Comparison of ENCODE assay signal across 8 cellular contexts in genomic region chr7:151520419-151521229, GRCh38. TPM values are rescaled to one million over a fixed set of nuclear protein-coding genes. Genes with fewer than 3 reads are reported as not detected.
DNase-seq lines count a peak whose midpoint lies in the region; ATAC-seq, FAIRE-seq and TF ChIP-seq lines count a peak whose summit lies in the region.

No MANE protein-coding gene starts in this region.

- no peaks in the 10 kb centered on the region for H3K27me3 ChIP-seq in KMS-11 (ENCODE audit: insufficient read depth, low read depth)
- peaks cover 0 to 2% of the 10 kb centered on the region in 2 experiments for H3K27me3 ChIP-seq in endothelial cell of umbilical vein (ENCODE audit: control insufficient read depth in 2 of 2, insufficient read depth in 2 of 2, low read length in 2 of 2)

- no peak for TF ChIP-seq POLR2A in endothelial cell of umbilical vein (IDR thresholded peaks at IDR 0.05; ENCODE audit: low read depth, low read length)

- peaks cover 12% of the 10 kb centered on the region for H3K36me3 Mint-ChIP-seq in stimulated activated naive CD8-positive, alpha-beta T cell treated with anti-CD3 and anti-CD28 coated beads, Interleukin-15, Interleukin-2, amounts not matched to agents 100 ng/mL and 50 ng/mL, for 24 hours (ENCODE audit: low read depth)

- H3K27ac ChIP-seq in KMS-11 (peak overlapping the region; percentile 97), endothelial cell of umbilical vein (ENCODE audit: insufficient read depth, low read depth, low read length) (peak overlapping the region; percentile 84)

- DNase-seq in ELR (ENCODE audit: low read depth) (peak; percentile 37), endothelial cell of umbilical vein (ENCODE audit: low read depth, low spot score) (no peak), myocyte (ENCODE audit: low read depth) (peak; percentile 32), NCI-H2081 (lab: John Stamatoyannopoulos, UW) (no peak)
- peak; percentile 48 for DNase-seq in activated CD8-positive, alpha-beta memory T cell treated with anti-CD3 and anti-CD28 coated beads, Interleukin-2, amount 50 U/mL, for 4 hours

- H3K9me1 ChIP-seq in endothelial cell of umbilical vein (replicated peaks; ENCODE audit: control insufficient read depth, extremely low read depth, insufficient read depth, low read length), result no peaks in the 10 kb centered on the region

- H3K27me3 Mint-ChIP-seq in stimulated activated naive CD8-positive, alpha-beta T cell treated with anti-CD3 and anti-CD28 coated beads, Interleukin-15, Interleukin-2, amounts not matched to agents 100 ng/mL and 50 ng/mL, for 24 hours, result no peaks in the 10 kb centered on the region

- peak overlapping the region; percentile 84 for H3K4me3 Mint-ChIP-seq in stimulated activated naive CD8-positive, alpha-beta T cell treated with anti-CD3 and anti-CD28 coated beads, Interleukin-15, Interleukin-2, amounts not matched to agents 100 ng/mL and 50 ng/mL, for 24 hours

- H3K36me3 ChIP-seq in KMS-11 (ENCODE audit: insufficient read depth), result no peaks in the 10 kb centered on the region
- H3K36me3 ChIP-seq in endothelial cell of umbilical vein (ENCODE audit: control insufficient read depth in 2 of 2, extremely low read depth in 1 of 2, insufficient read depth in 2 of 2, low read length in 2 of 2), result no peaks in the 10 kb centered on the region

- no TSS peak for BruUV-seq in endothelial cell of umbilical vein (replicated peaks; lab: Mats Ljungman, UMichigan)

- peaks cover 42% of the 10 kb centered on the region for H3K4me1 Mint-ChIP-seq in stimulated activated naive CD8-positive, alpha-beta T cell treated with anti-CD3 and anti-CD28 coated beads, Interleukin-15, Interleukin-2, amounts not matched to agents 100 ng/mL and 50 ng/mL, for 24 hours (ENCODE audit: low read depth)

- H3K4me2 ChIP-seq in KMS-11, result peak overlapping the region; percentile 23
- H3K4me2 ChIP-seq in endothelial cell of umbilical vein (ENCODE audit: insufficient read depth, low read length), result peak overlapping the region; percentile 63

- no peaks in the 10 kb centered on the region for H3K9me3 Mint-ChIP-seq in stimulated activated naive CD8-positive, alpha-beta T cell treated with anti-CD3 and anti-CD28 coated beads, Interleukin-15, Interleukin-2, amounts not matched to agents 100 ng/mL and 50 ng/mL, for 24 hours

- H3K9ac ChIP-seq in KMS-11, result peak overlapping the region; percentile 99; the same call in 1 of the 2 replicates
- H3K9ac ChIP-seq in endothelial cell of umbilical vein (replicated peaks; ENCODE audit: extremely low read depth, insufficient read depth, low read length), result peak overlapping the region; percentile 73

- H4K20me1 ChIP-seq in KMS-11 (ENCODE audit: insufficient read depth), result peaks cover 29% of the 10 kb centered on the region
- H4K20me1 ChIP-seq in endothelial cell of umbilical vein (replicated peaks; ENCODE audit: control insufficient read depth, extremely low read depth, insufficient read depth, low read length), result peaks cover 3% of the 10 kb centered on the region

- no peak for ATAC-seq in HG03520 (IDR thresholded peaks at IDR 0.05; ENCODE audit: unreplicated experiment)

- no peaks in the 10 kb centered on the region for H3K9me3 ChIP-seq in endothelial cell of umbilical vein (replicated peaks; ENCODE audit: control insufficient read depth, insufficient read depth, low read length)

- H2AFZ ChIP-seq in KMS-11 (ENCODE audit: low read depth) (peak overlapping the region; percentile 80), endothelial cell of umbilical vein (ENCODE audit: low read depth, low read length) (peak overlapping the region; percentile 83)

- TF ChIP-seq CTCF in KMS-11 (conservative IDR thresholded peaks at IDR 0.05; ENCODE audit: low read depth, low read length) (no peak), endothelial cell of umbilical vein (IDR thresholded peaks at IDR 0.05; ENCODE audit: extremely low read depth in 1 of 2, insufficient read depth in 1 of 2, low read depth in 1 of 2, low read length in 2 of 2) (no peak)

- POLR2A ChIA-PET in endothelial cell of umbilical vein (lab: Charles Lee), result interaction anchor here (0.6 to 1.0 kb wide), 2 partner anchors 36 to 152 kb away, joined by 3 read pairs; no protein-coding TSS in a partner anchor

- H3K79me2 ChIP-seq in KMS-11 (ENCODE audit: insufficient read depth, low read depth) (peaks cover 33% of the 10 kb centered on the region), endothelial cell of umbilical vein (ENCODE audit: control insufficient read depth, insufficient read depth, low read length) (peaks cover 36% of the 10 kb centered on the region)

- H3K4me1 ChIP-seq in KMS-11 (ENCODE audit: low read depth, poor library complexity, severe bottlenecking) (peaks cover 22% of the 10 kb centered on the region), endothelial cell of umbilical vein (ENCODE audit: control insufficient read depth, extremely low read depth, insufficient read depth, low read length) (peaks cover 15% of the 10 kb centered on the region)

- H3K27ac Mint-ChIP-seq in stimulated activated naive CD8-positive, alpha-beta T cell treated with anti-CD3 and anti-CD28 coated beads, Interleukin-15, Interleukin-2, amounts not matched to agents 100 ng/mL and 50 ng/mL, for 24 hours, result peak overlapping the region; percentile 95

- H3K4me3 ChIP-seq in KMS-11 (IDR thresholded peaks at IDR 0.05; ENCODE audit: insufficient read depth, low read depth, low read length) (no peak overlapping the region), endothelial cell of umbilical vein (replicated peaks in 1 of 3; ENCODE audit: insufficient read depth in 1 of 3, low read depth in 1 of 3, low read length in 3 of 3) (peak overlapping the region; percentile 3 to 50 (median 46))

- CTCF ChIA-PET in endothelial cell of umbilical vein (lab: Charles Lee), result interaction anchor here (1.0 to 1.9 kb wide), 9 partner anchors 11 to 239 kb away, joined by 3 to 8 read pairs (median 3); no protein-coding TSS in a partner anchor

- dilution Hi-C loops in endothelial cell of umbilical vein (cut with MboI; ENCODE audit: extremely low pct_ligation_motif_present, low sequenced_read_pairs), result no loop called here

- intact Hi-C loops in endothelial cell of umbilical vein (cut with micrococcal nuclease), result loop anchor here (1.0 to 2.0 kb wide), 4 partner anchors 72 to 234 kb away; no protein-coding TSS in a partner anchor

- peak; percentile 66 for FAIRE-seq in endothelial cell of umbilical vein (lab: Jason Lieb, UNC)

TF ChIP-seq in endothelial cell of umbilical vein, 7 proteins besides CTCF, POLR2A, EP300 and RAD21:
- TF ChIP-seq GATA2 (IDR thresholded peaks at IDR 0.05; ENCODE audit: insufficient read depth, insufficient read length, low read depth, low read length) (no peak), POLR2AphosphoS5 (IDR thresholded peaks at IDR 0.05; ENCODE audit: insufficient read depth, low read depth, low read length) (peak; percentile 5), JUN (IDR thresholded peaks at IDR 0.05; ENCODE audit: borderline replicate concordance, insufficient read depth, insufficient read length, low read depth) (no peak)
TF ChIP-seq in endothelial cell of umbilical vein: peak in this region for 1.

RNA-seq across cellular contexts. Expression of gene RHEB, which starts 0.9 kb away (rescaled TPM):
- 108 and 109 TPM in 2 replicates for total RNA-seq in endothelial cell of umbilical vein
- 55.1 and 59.4 TPM in 2 replicates for polyA plus RNA-seq in endothelial cell of umbilical vein
- 60.8 and 63.4 TPM in 2 replicates for polyA plus RNA-seq in endothelial cell of umbilical vein (2011; cell fraction: cytosol; rRNA removed)
- polyA plus RNA-seq in endothelial cell of umbilical vein (2011; cell fraction: nucleus; rRNA removed), result 30.2 and 44.3 TPM in 2 replicates
- 81.9 and 118 TPM in 2 replicates for polyA plus RNA-seq in endothelial cell of umbilical vein (2012)
- polyA minus RNA-seq in endothelial cell of umbilical vein, result 18.4 and 21.0 TPM in 2 replicates
- 36.5 TPM for polyA minus RNA-seq in endothelial cell of umbilical vein (2011; cell fraction: cytosol; rRNA and poly(A)+ RNA removed)
- polyA minus RNA-seq in endothelial cell of umbilical vein (2011; cell fraction: nucleus; rRNA and poly(A)+ RNA removed), result 20.8 and 28.3 TPM in 2 replicates
- total RNA-seq in myocyte, result 106 and 114 TPM in 2 replicates
- 133 TPM for polyA plus RNA-seq in myocyte (2012)

Comparison
In these comparisons a context has a peak if more than half of its experiments do, and no peak if none do; other contexts are left out.
1. DNase-seq: peak in ELR (single experiment), activated CD8-positive, alpha-beta memory T cell treated with anti-CD3 and anti-CD28 coated beads, Interleukin-2, amount 50 U/mL, for 4 hours (single experiment) and myocyte (single experiment); none in endothelial cell of umbilical vein (single experiment) and NCI-H2081 (0 of 2).